In genomic region chr14:58299665-58300202, GRCh38 we compare ENCODE assay signal across 8 cellular contexts. TPM values are rescaled to one million over a fixed set of nuclear protein-coding genes. Genes with fewer than 3 reads are reported as not detected.
DNase-seq lines count a peak whose midpoint lies in the region; ATAC-seq and TF ChIP-seq lines count a peak whose summit lies in the region.

No MANE protein-coding gene starts in this region.

- no peak overlapping the region for H2AK5ac ChIP-seq in neuronal stem cell (ENCODE audit: low read depth, low read length)

- in situ Hi-C loops in GM13977 (cut with MboI; ENCODE audit: low pct_unique_long_range_greater_than_20kb, low sequenced_read_pairs, unreplicated experiment): no loop called here

- H2BK15ac ChIP-seq in neuronal stem cell (ENCODE audit: low read length): no peak overlapping the region

- H4K20me1 ChIP-seq in fibroblast of lung (ENCODE audit: control insufficient read depth, extremely low read depth, insufficient read depth, low read length): peaks cover 3% of the 10 kb centered on the region

- H3K27me3 Mint-ChIP-seq in T-helper 17 cell: no peaks in the 10 kb centered on the region

- H3K18ac ChIP-seq in neuronal stem cell (ENCODE audit: low read length): peak overlapping the region; percentile 97

- DNase-seq in GM13977 (ENCODE audit: low spot score) (peak; percentile 12), T-helper 17 cell (no peak), fibroblast of lung (ENCODE audit: low read depth in 2 of 2) (no peak), neuronal stem cell (ENCODE audit: low spot score) (no peak)
- DNase-seq in stimulated activated CD4-positive, alpha-beta T cell treated with anti-CD3 and anti-CD28 coated beads, Interleukin-1b, Interleukin-23, amount 100 ng/mL, for 48 hours: no peak

- no peak for TF ChIP-seq CTCF in GM13977 (IDR thresholded peaks at IDR 0.05; ENCODE audit: extremely low read depth, insufficient read depth, missing control alignments)
- no peak for TF ChIP-seq CTCF in fibroblast of lung (conservative IDR thresholded peaks at IDR 0.05 in 1 of 2, IDR thresholded peaks at IDR 0.05 in 1 of 2; ENCODE audit: low read depth in 1 of 2, low read length in 2 of 2)

- no peak overlapping the region for H3K4ac ChIP-seq in neuronal stem cell (ENCODE audit: low read length)

- no peak overlapping the region for H3K4me3 Mint-ChIP-seq in T-helper 17 cell

- H3K79me2 ChIP-seq in ACC112 (ENCODE audit: control insufficient read depth, insufficient read depth, low read length, unreplicated experiment) (peaks cover 52% of the 10 kb centered on the region), fibroblast of lung (ENCODE audit: control insufficient read depth, insufficient read depth, low read length) (peaks cover 45% of the 10 kb centered on the region)

- no peak overlapping the region for H3K27ac ChIP-seq in ACC112 (ENCODE audit: low read depth, low read length)
- peak overlapping the region; percentile 61 for H3K27ac ChIP-seq in fibroblast of lung (ENCODE audit: insufficient read depth, low read length)
- H3K27ac ChIP-seq in neuronal stem cell (replicated peaks; ENCODE audit: low read length): peak overlapping the region; percentile 76

- H3K9ac ChIP-seq in fibroblast of lung (ENCODE audit: insufficient read depth, low read length) (peak overlapping the region; percentile 76), neuronal stem cell (ENCODE audit: low read depth, low read length, poor library complexity) (peak overlapping the region; percentile 93)

- peak overlapping the region; percentile 98 for H3K4me2 ChIP-seq in fibroblast of lung (ENCODE audit: extremely low read depth, insufficient read depth, low read length)
- H3K4me2 ChIP-seq in neuronal stem cell (ENCODE audit: insufficient read depth, low read length, poor library complexity, severe bottlenecking): peak overlapping the region; percentile 68

- H3K9me3 ChIP-seq in T-helper 17 cell (ENCODE audit: control insufficient read depth, low read length, poor library complexity, severe bottlenecking) (no peaks in the 10 kb centered on the region), fibroblast of lung (ENCODE audit: control insufficient read depth, insufficient read depth, low read depth, low read length) (no peaks in the 10 kb centered on the region), neuronal stem cell (replicated peaks in 1 of 2; ENCODE audit: control insufficient read depth in 2 of 2, insufficient read depth in 1 of 2, low read depth in 1 of 2, low read length in 2 of 2) (no peaks in the 10 kb centered on the region)

- WGBS in neuronal stem cell (ENCODE audit: extremely low coverage in 2 of 2, insufficient read length in 2 of 2, insufficient replicate concordance in 1 of 2), 2 donors: no CpG with 5 or more reads among the region's 15 CpGs

- H3K14ac ChIP-seq in neuronal stem cell (ENCODE audit: low read length): no peak overlapping the region

- H2BK5ac ChIP-seq in neuronal stem cell (ENCODE audit: low read length): peak overlapping the region; percentile 87

- H3K4me3 ChIP-seq in ACC112 (ENCODE audit: low read depth, low read length) (peak overlapping the region; percentile 97), fibroblast of lung (replicated peaks in 1 of 4; ENCODE audit: control extremely low read depth in 1 of 4, insufficient read depth in 1 of 4, low read depth in 3 of 4, low read length in 4 of 4) (peak overlapping the region; percentile 48 to 98 (median 79)), neuronal stem cell (ENCODE audit: low read length in 2 of 2) (peak overlapping the region; percentile 66 to 97)

- H3K36me3 ChIP-seq in ACC112 (ENCODE audit: insufficient read depth, low read length) (peaks cover 15% of the 10 kb centered on the region), fibroblast of lung (ENCODE audit: control insufficient read depth, insufficient read depth, low read length) (peaks cover 1% of the 10 kb centered on the region), neuronal stem cell (replicated peaks in 1 of 2; ENCODE audit: control insufficient read depth in 2 of 2, insufficient read depth in 2 of 2, low read length in 2 of 2) (peaks cover 3 to 56% of the 10 kb centered on the region in 2 donors)

- H2AFZ ChIP-seq in ACC112 (ENCODE audit: low read length, unreplicated experiment) (peak overlapping the region; percentile 82), fibroblast of lung (ENCODE audit: low read length) (peak overlapping the region; percentile 91), neuronal stem cell (ENCODE audit: low read length) (peak overlapping the region; percentile 93)

- ATAC-seq in T-helper 17 cell: no peak
- ATAC-seq in HG03139 (IDR thresholded peaks at IDR 0.05; ENCODE audit: unreplicated experiment): no peak
- ATAC-seq in HG03469 (IDR thresholded peaks at IDR 0.05; ENCODE audit: unreplicated experiment): no peak

- no peak overlapping the region for H4K91ac ChIP-seq in neuronal stem cell (ENCODE audit: low read depth, low read length, poor library complexity)

- H3K4me1 ChIP-seq in ACC112 (ENCODE audit: control insufficient read depth, insufficient read depth, low read length, unreplicated experiment): peaks cover 13% of the 10 kb centered on the region
- H3K4me1 ChIP-seq in fibroblast of lung (ENCODE audit: control insufficient read depth, extremely low read depth, insufficient read depth, low read length): peaks cover 3% of the 10 kb centered on the region
- H3K4me1 ChIP-seq in neuronal stem cell (ENCODE audit: control insufficient read depth in 2 of 2, insufficient read depth in 1 of 2, low read depth in 1 of 2, low read length in 2 of 2): peaks cover 0 to 4% of the 10 kb centered on the region in 2 donors

- peak overlapping the region; percentile 47 for H2BK120ac ChIP-seq in neuronal stem cell (ENCODE audit: low read depth, low read length)

- H3K4me1 Mint-ChIP-seq in T-helper 17 cell: peaks cover 21% of the 10 kb centered on the region

- H3K27ac Mint-ChIP-seq in T-helper 17 cell: peak overlapping the region; percentile 89

- H2BK12ac ChIP-seq in neuronal stem cell (ENCODE audit: low read length): no peak overlapping the region

- H4K8ac ChIP-seq in neuronal stem cell (ENCODE audit: low read depth, low read length): no peak overlapping the region

- peak overlapping the region; percentile 43 for H3K23ac ChIP-seq in neuronal stem cell (ENCODE audit: low read depth, low read length, poor library complexity)

- H3K27me3 ChIP-seq in ACC112 (ENCODE audit: insufficient read depth, low read length) (no peaks in the 10 kb centered on the region), fibroblast of lung (ENCODE audit: control insufficient read depth, insufficient read depth, low read length) (no peaks in the 10 kb centered on the region), neuronal stem cell (ENCODE audit: control insufficient read depth in 3 of 3, insufficient read depth in 3 of 3, low read depth in 1 of 3, low read length in 3 of 3) (no peaks in the 10 kb centered on the region)

- H3K79me1 ChIP-seq in neuronal stem cell (ENCODE audit: low read depth, low read length): peaks cover 9% of the 10 kb centered on the region

- H3K36me3 Mint-ChIP-seq in T-helper 17 cell (ENCODE audit: low read depth): peaks cover 3% of the 10 kb centered on the region

RNA-seq across cellular contexts. Expression of gene ARID4A, which starts 1.4 kb away (rescaled TPM):
- total RNA-seq in T-helper 17 cell: 10 to 100 TPM; 87.1 to 90.2 TPM
- 10.3 and 12.1 TPM in 2 replicates for total RNA-seq in fibroblast of lung
- 7.2 and 12.2 TPM in 2 replicates for polyA plus RNA-seq in fibroblast of lung
- 6.5 and 10.0 TPM in 2 replicates for polyA plus RNA-seq in fibroblast of lung (2012)
- polyA minus RNA-seq in fibroblast of lung (ENCODE audit: low replicate concordance): 0.75 TPM in 1 of 2 replicates, not detected in the other
- 24.6 TPM for polyA plus RNA-seq in neuronal stem cell (2013, experiment 1 of 2)
- 24.5 TPM for polyA plus RNA-seq in neuronal stem cell (2013, experiment 2 of 2)

RNA-seq across cellular contexts. Expression of gene PSMA3, which starts 55.1 kb away (rescaled TPM):
- total RNA-seq in T-helper 17 cell: 100 to 1,000 TPM; 101 to 102 TPM
- 80.1 and 81.4 TPM in 2 replicates for total RNA-seq in fibroblast of lung
- 279 and 299 TPM in 2 replicates for polyA plus RNA-seq in fibroblast of lung
- 166 and 184 TPM in 2 replicates for polyA plus RNA-seq in fibroblast of lung (2012)
- polyA minus RNA-seq in fibroblast of lung (ENCODE audit: low replicate concordance): 62.1 and 65.7 TPM in 2 replicates
- 395 TPM for polyA plus RNA-seq in neuronal stem cell (2013, experiment 1 of 2)
- polyA plus RNA-seq in neuronal stem cell (2013, experiment 2 of 2): 386 TPM
